In genomic region chr9:21060919-21061561, GRCh38 we compare ENCODE assay signal across 9 cellular contexts. TPM values are rescaled to one million over a fixed set of nuclear protein-coding genes. Genes with fewer than 3 reads are reported as not detected.
DNase-seq lines count a peak whose midpoint lies in the region; ATAC-seq lines count a peak whose summit lies in the region.
"Had no signal": no experiment of that assay in that cellular context is flagged by ENCODE, and none has a peak within 500 bp of the region (broad histone marks: within the 10 kb centered on the region; RNA-seq: fewer than 3 reads in every experiment).

No MANE protein-coding gene starts in this region.

- DNase-seq in T-helper 17 cell (no peak), mesendoderm (peak; percentile 19), GM19240 (ENCODE audit: insufficient read length, low spot score) (no peak), NCI-H82 treated with DMSO at 0.1 percent for 48 hours (lab: John Stamatoyannopoulos, UW; ENCODE audit: unreplicated experiment) (no peak), dermis blood vessel endothelial cell (no peak)
- DNase-seq: NCI-H1694 had no signal

- H3K4ac ChIP-seq in mesendoderm (ENCODE audit: low read depth, low read length), result no peak overlapping the region

- no peaks in the 10 kb centered on the region for H3K27me3 ChIP-seq in mesendoderm (ENCODE audit: insufficient read depth, low read length, poor library complexity)

- no peak overlapping the region for H3K23ac ChIP-seq in mesendoderm (ENCODE audit: low read length)

- H3K9ac ChIP-seq in mesendoderm (ENCODE audit: low read length), result no peak overlapping the region

- no peak overlapping the region for H3K4me2 ChIP-seq in mesendoderm (ENCODE audit: low read length)

- H2BK5ac ChIP-seq in mesendoderm (ENCODE audit: low read length), result no peak overlapping the region

- no peak overlapping the region for H3K4me3 ChIP-seq in mesendoderm (ENCODE audit: low read length)

- H3K4me1 Mint-ChIP-seq in T-helper 17 cell, result peaks cover 10% of the 10 kb centered on the region

- H3K9me3 ChIP-seq in T-helper 17 cell (ENCODE audit: control insufficient read depth, low read length, poor library complexity, severe bottlenecking), result no peaks in the 10 kb centered on the region

- H3K79me1 ChIP-seq in mesendoderm (ENCODE audit: low read length), result no peaks in the 10 kb centered on the region

- no peak overlapping the region for H2BK15ac ChIP-seq in mesendoderm (replicated peaks; ENCODE audit: low read depth)

- no peak overlapping the region for H3K18ac ChIP-seq in mesendoderm (ENCODE audit: low read length)

- ATAC-seq in GM18502 (IDR thresholded peaks at IDR 0.05; ENCODE audit: poor library complexity, unreplicated experiment), result peak; percentile 68
- ATAC-seq in HG02642 (IDR thresholded peaks at IDR 0.05; ENCODE audit: poor library complexity, unreplicated experiment), result peak; percentile 69
- ATAC-seq in T-helper 17 cell, result no peak
- no peak for ATAC-seq in HG02759 (IDR thresholded peaks at IDR 0.05; ENCODE audit: unreplicated experiment)

- H4K5ac ChIP-seq in mesendoderm (ENCODE audit: low read length), result no peak overlapping the region

- H3K79me2 ChIP-seq in mesendoderm (ENCODE audit: control insufficient read depth, insufficient read depth, low read length), result no peaks in the 10 kb centered on the region

- H3K27ac Mint-ChIP-seq in T-helper 17 cell, result peak overlapping the region; percentile 16

- H3K36me3 Mint-ChIP-seq in T-helper 17 cell (ENCODE audit: low read depth), result no peaks in the 10 kb centered on the region

- no peaks in the 10 kb centered on the region for H3K36me3 ChIP-seq in mesendoderm (ENCODE audit: control insufficient read depth, insufficient read depth, low read length)

- H2AK5ac ChIP-seq in mesendoderm (ENCODE audit: low read length), result no peak overlapping the region

- H3K56ac ChIP-seq in mesendoderm (ENCODE audit: low read length), result no peak overlapping the region

- H3K4me3 Mint-ChIP-seq in T-helper 17 cell, result no peak overlapping the region

- no peak overlapping the region for H3K27ac ChIP-seq in mesendoderm (ENCODE audit: low read depth, low read length)

- H4K8ac ChIP-seq in mesendoderm (ENCODE audit: low read depth, low read length), result no peak overlapping the region

- WGBS in mesendoderm (ENCODE audit: extremely low coverage, insufficient coverage, low lambda C conversion rate), result no CpG with 5 or more reads among the region's 2 CpGs

- H3K4me1 ChIP-seq in mesendoderm (ENCODE audit: control insufficient read depth, low read depth, low read length), result no peaks in the 10 kb centered on the region

- H3K27me3 Mint-ChIP-seq in T-helper 17 cell, result no peaks in the 10 kb centered on the region

- no peak overlapping the region for H2BK120ac ChIP-seq in mesendoderm (ENCODE audit: low read depth, low read length)

RNA-seq across cellular contexts. Expression of gene IFNB1, which starts 16.7 kb away (rescaled TPM):
- not detected for total RNA-seq in T-helper 17 cell
- not detected for polyA plus RNA-seq in mesendoderm (2013, experiment 1 of 2)
- polyA plus RNA-seq in mesendoderm (2013, experiment 2 of 2), result not detected
- not detected in 2 replicates for total RNA-seq in dermis blood vessel endothelial cell

RNA-seq across cellular contexts. Expression of gene HACD4, which starts 29.6 kb away (rescaled TPM):
- 1 to 10 TPM; 8.7 to 9.8 TPM for total RNA-seq in T-helper 17 cell
- 0.46 TPM for polyA plus RNA-seq in mesendoderm (2013, experiment 1 of 2)
- 0.43 TPM for polyA plus RNA-seq in mesendoderm (2013, experiment 2 of 2)
- 0.51 and 0.56 TPM in 2 replicates for total RNA-seq in dermis blood vessel endothelial cell

Comparison
In these comparisons a context has a peak if more than half of its experiments do, and no peak if none do; other contexts are left out.
1. ATAC-seq: peak in GM18502 (single experiment) and HG02642 (single experiment); none in T-helper 17 cell (single experiment) and HG02759 (single experiment).